Comparison of ENCODE assay signal across 8 cellular contexts in genomic region chr1:99850458-99850974, GRCh38. TPM values are rescaled to one million over a fixed set of nuclear protein-coding genes. Genes with fewer than 3 reads are reported as not detected.
A peak's percentile ranks its signal among the peaks of the same experiment; 100 is the strongest.
DNase-seq lines count a peak whose midpoint lies in the region; ATAC-seq, FAIRE-seq and TF ChIP-seq lines count a peak whose summit lies in the region.

No MANE protein-coding gene starts in this region.

- TF ChIP-seq EP300 in GM12878 (IDR thresholded peaks at IDR 0.05; ENCODE audit: borderline replicate concordance in 1 of 2, control insufficient read depth in 1 of 2, low read depth in 2 of 2, low read length in 2 of 2) (no peak), suprapubic skin (IDR thresholded peaks at IDR 0.05) (no peak)

- H3K9me3 ChIP-seq in A673 (ENCODE audit: low read depth, low read length, poor library complexity, severe bottlenecking): no peaks in the 10 kb centered on the region
- H3K9me3 ChIP-seq in HUES64 (ENCODE audit: insufficient read depth, low read depth, low read length): no peaks in the 10 kb centered on the region
- H3K9me3 ChIP-seq in GM12878 (replicated peaks; ENCODE audit: control insufficient read depth, insufficient read depth, low read length): no peaks in the 10 kb centered on the region; the same call in 2 of the 3 replicates
- no peaks in the 10 kb centered on the region for H3K9me3 ChIP-seq in suprapubic skin

- H3K27ac ChIP-seq in A673 (ENCODE audit: low read depth, low read length, poor library complexity, severe bottlenecking): peak overlapping the region; percentile 82
- H3K27ac ChIP-seq in HUES64 (ENCODE audit: low read depth, low read length): peak overlapping the region; percentile 79; the same call in 1 of the 2 replicates
- H3K27ac ChIP-seq in GM12878 (ENCODE audit: control insufficient read depth, insufficient read depth): peak overlapping the region; percentile 67
- peak overlapping the region; percentile 74 for H3K27ac ChIP-seq in layer of hippocampus (ENCODE audit: low read depth, low read length)
- H3K27ac ChIP-seq in suprapubic skin: peak overlapping the region; percentile 85

- H3K4me2 ChIP-seq in GM12878 (ENCODE audit: control insufficient read depth, insufficient read depth): peak overlapping the region; percentile 58

- BruUV-seq in A673 (replicated peaks; lab: Mats Ljungman, UMichigan) (no TSS peak), GM12878 (replicated peaks; lab: Mats Ljungman, UMichigan) (no TSS peak)

- H2AFZ ChIP-seq in GM12878 (ENCODE audit: control insufficient read depth, low read depth, low read length): peak overlapping the region; percentile 90

- in situ Hi-C loops in GM12878 (cut with MboI): no loop called here

- H3K4me3 ChIP-seq in A673 (ENCODE audit: low read depth, low read length, poor library complexity, severe bottlenecking) (peak overlapping the region; percentile 55), HUES64 (ENCODE audit: low read length) (peak overlapping the region; percentile 78), GM12878 (peak overlapping the region; percentile 87), suprapubic skin (peak overlapping the region; percentile 82)

- peak; percentile 10 for ATAC-seq in GM18873 (IDR thresholded peaks at IDR 0.05; ENCODE audit: low FRiP score, unreplicated experiment)
- peak; percentile 20 for ATAC-seq in GM12878

- H3K9ac ChIP-seq in HUES64 (ENCODE audit: low read depth, low read length): peak overlapping the region; percentile 94
- H3K9ac ChIP-seq in GM12878 (ENCODE audit: control insufficient read depth, insufficient read depth, low read length): peak overlapping the region; percentile 78

- SMC1A ChIA-PET in GM12878 (lab: Charles Lee; ENCODE audit: uncharacterized antibody, unreplicated experiment): interaction anchor here (2.1 kb wide), 1 partner anchor 9 kb away, joined by 8 read pairs; no protein-coding TSS in a partner anchor

- no peaks in the 10 kb centered on the region for H4K20me1 ChIP-seq in GM12878 (ENCODE audit: control insufficient read depth, insufficient read depth)

- H3K79me2 ChIP-seq in GM12878 (ENCODE audit: control insufficient read depth, insufficient read depth, low read length): peaks cover 10% of the 10 kb centered on the region

- H3K27me3 ChIP-seq in A673 (replicated peaks; ENCODE audit: insufficient read depth, low read depth, low read length, poor library complexity) (no peaks in the 10 kb centered on the region), HUES64 (ENCODE audit: insufficient read depth, low read length) (no peaks in the 10 kb centered on the region), GM12878 (replicated peaks in 1 of 2; ENCODE audit: control insufficient read depth in 2 of 2, insufficient read depth in 2 of 2, low read length in 1 of 2) (no peaks in the 10 kb centered on the region), layer of hippocampus (ENCODE audit: control insufficient read depth, insufficient read depth, low read length) (no peaks in the 10 kb centered on the region), suprapubic skin (no peaks in the 10 kb centered on the region)

- no peak for TF ChIP-seq RAD21 in GM12878 (IDR thresholded peaks at IDR 0.05; ENCODE audit: insufficient read depth, low read depth, low read length)

- DNase-seq in A673 (ENCODE audit: low spot score) (peak; percentile 18), GM12878 (ENCODE audit: low read depth, low spot score) (no peak), suprapubic skin (ENCODE audit: low spot score in 2 of 2) (no peak), occipital lobe (lab: John Stamatoyannopoulos, UW) (no peak)
- DNase-seq in activated CD8-positive, alpha-beta memory T cell treated with anti-CD3 and anti-CD28 coated beads for 24 hours: no peak

- peaks cover 15% of the 10 kb centered on the region for H3K4me1 ChIP-seq in A673 (ENCODE audit: insufficient read depth, low read length, poor library complexity, severe bottlenecking)
- peaks cover 24% of the 10 kb centered on the region for H3K4me1 ChIP-seq in HUES64 (ENCODE audit: insufficient read depth, low read length)
- no peaks in the 10 kb centered on the region for H3K4me1 ChIP-seq in GM12878 (ENCODE audit: control insufficient read depth, insufficient read depth, low read length)
- peaks cover 29% of the 10 kb centered on the region for H3K4me1 ChIP-seq in suprapubic skin

- intact Hi-C loops in A673 (cut with micrococcal nuclease; ENCODE audit: unreplicated experiment) (loop anchor here (5.0 kb wide), 1 partner anchor 502 kb away; the partner anchor contains the start of gene CDC14A), GM12878 (cut with micrococcal nuclease; ENCODE audit: unreplicated experiment) (no loop called here)

- CTCF ChIA-PET in A673 (lab: Charles Lee) (no interaction called here), GM12878 (lab: Yijun Ruan, JAX) (interaction anchor here (1.7 kb wide), 1 partner anchor 609 kb away, joined by 4 read pairs; no protein-coding TSS in a partner anchor)

- H3K36me3 ChIP-seq in A673 (ENCODE audit: insufficient read depth, low read length, poor library complexity, severe bottlenecking) (no peaks in the 10 kb centered on the region), HUES64 (ENCODE audit: insufficient read depth, low read length) (0 out of 2 replicates have a peak, but pooled peaks cover 10% of the 10 kb centered on the region), GM12878 (ENCODE audit: control insufficient read depth in 2 of 2, insufficient read depth in 2 of 2, low read length in 1 of 2) (peaks cover 0 to 6% of the 10 kb centered on the region in 2 experiments; a peak in 2 of 4 replicates), suprapubic skin (peaks cover 6% of the 10 kb centered on the region)

- no peak for TF ChIP-seq CTCF in A673 (conservative IDR thresholded peaks at IDR 0.05; ENCODE audit: low read depth, low read length)
- TF ChIP-seq CTCF in GM12878 (IDR thresholded peaks at IDR 0.05 in 2 of 3, conservative IDR thresholded peaks at IDR 0.05 in 1 of 3; ENCODE audit: control insufficient read depth in 2 of 3, extremely low read depth in 1 of 3, insufficient read depth in 1 of 3, low read depth in 3 of 3, low read length in 3 of 3): no peak
- TF ChIP-seq CTCF in suprapubic skin (IDR thresholded peaks at IDR 0.05): no peak

- TF ChIP-seq POLR2A in GM12878 (IDR thresholded peaks at IDR 0.05; ENCODE audit: low read depth, low read length) (no peak), suprapubic skin (IDR thresholded peaks at IDR 0.05) (no peak)

- no peak for FAIRE-seq in GM12878 (lab: Jason Lieb, UNC)

- RAD21 ChIA-PET in GM12878 (lab: Charles Lee; ENCODE audit: unreplicated experiment): interaction anchor here (0.8 to 1.6 kb wide), 3 partner anchors 93 to 399 kb away, joined by 3 to 5 read pairs (median 3); partner anchors contain the start of gene DBT

- POLR2A ChIA-PET in A673 (lab: Charles Lee; ENCODE audit: low non-redundant PET) (interaction anchor here (0.7 kb wide), 1 partner anchor 211 kb away, joined by 7 read pairs; no protein-coding TSS in a partner anchor), GM12878 (lab: Charles Lee) (interaction anchor here (0.6 to 1.6 kb wide), 2 partner anchors 9 to 585 kb away, joined by 3 to 7 read pairs; no protein-coding TSS in a partner anchor)

- WGBS in HUES64: 17% methylated on average over 11 of the region's 11 CpGs
- 16% methylated on average over 11 of the region's 11 CpGs for WGBS in GM12878 (ENCODE audit: insufficient coverage, insufficient replicate concordance, low lambda C conversion rate, missing lambda C conversion rate)
- WGBS in suprapubic skin: under 1% methylated on average over 11 of the region's 11 CpGs

TF ChIP-seq in GM12878, 131 proteins besides CTCF, POLR2A, EP300 and RAD21:
- TF ChIP-seq MEF2B (IDR thresholded peaks at IDR 0.05; ENCODE audit: partially characterized antibody, poor library complexity, severe bottlenecking) (peak; percentile 10), NKRF (conservative IDR thresholded peaks at IDR 0.05) (no peak), IKZF1 (conservative IDR thresholded peaks at IDR 0.05) (0 out of 2 replicates have a peak, but pooled peaks have one; percentile 0)

RNA-seq across cellular contexts. Expression of gene AGL, which starts 0.4 kb away (rescaled TPM):
- total RNA-seq in A673 (2021): 11.9 and 12.7 TPM in 2 replicates
- 10.5 TPM for polyA plus RNA-seq in HUES64 (2013, experiment 1 of 2)
- 11.7 TPM for polyA plus RNA-seq in HUES64 (2013, experiment 2 of 2)
- total RNA-seq in GM12878 (2013; cell fraction: nucleolus; rRNA removed): 61.0 and 63.9 TPM in 2 replicates
- 13.8 and 15.8 TPM in 2 replicates for total RNA-seq in GM12878 (2014; rRNA removed)
- 20.7 and 21.7 TPM in 2 replicates for total RNA-seq in GM12878 (2014; rRNA removed; fragmentation: Illumina TruSeq; extraction: Trizol)
- total RNA-seq in GM12878 (2021): 21.1 and 21.6 TPM in 2 replicates
- polyA plus RNA-seq in GM12878 (2011; ENCODE audit: low read depth): 4.9 TPM
- 13.6 and 23.3 TPM in 2 replicates for polyA plus RNA-seq in GM12878 (2011; rRNA removed)
- polyA plus RNA-seq in GM12878 (2011; cell fraction: cytosol; rRNA removed): 3.8 and 5.4 TPM in 2 replicates
- polyA plus RNA-seq in GM12878 (2011; cell fraction: nucleus; rRNA removed): 14.7 and 16.5 TPM in 2 replicates
- polyA plus RNA-seq in GM12878 (2012): 8.3 and 10.5 TPM in 2 replicates
- 16.6 and 21.6 TPM in 2 replicates for polyA plus RNA-seq in GM12878 (2014; fragmentation: Illumina TruSeq; extraction: Trizol)
- polyA plus RNA-seq in GM12878 (2014; fragmentation: Nextera tagmentation; extraction: Ambion mirVana): 1 to 10 TPM; 5.6 to 7.4 TPM
- polyA plus RNA-seq in GM12878 (2014; rRNA removed): 7.9 and 8.5 TPM in 2 replicates
- 10 to 100 TPM; 11.0 to 15.3 TPM for polyA plus RNA-seq in GM12878 (2016; fragmentation: Nextera tagmentation; extraction: Ambion mirVana)
- 21.2 and 31.0 TPM in 2 replicates for polyA minus RNA-seq in GM12878 (2011; rRNA and poly(A)+ RNA removed)
- polyA minus RNA-seq in GM12878 (2011; cell fraction: cytosol; rRNA and poly(A)+ RNA removed): 13.2 and 13.8 TPM in 2 replicates
- polyA minus RNA-seq in GM12878 (2011; cell fraction: nucleus; rRNA and poly(A)+ RNA removed): 9.7 and 13.1 TPM in 2 replicates
- 10 to 100 TPM in 3 of 4 donors, 1 to 10 TPM in 1; 7.7 to 17.8 (median 13.8) TPM for total RNA-seq in suprapubic skin
- 34.3 TPM for total RNA-seq in occipital lobe
